In genomic region chr17:29346462-29346861, GRCh38 we compare ENCODE assay signal across 26 cellular contexts.
"Had no signal": no experiment of that assay in that cellular context is flagged by ENCODE, and none has a peak within 500 bp of the region (broad histone marks: within the 10 kb centered on the region; RNA-seq: fewer than 3 reads in every experiment).

No MANE protein-coding gene starts in this region.

- H2AFZ ChIP-seq: parathyroid adenoma had no signal

- H3K9me3 ChIP-seq: neutrophil, ovary, psoas muscle, right lobe of liver, sigmoid colon, stomach, thoracic aorta, thyroid gland, tibial nerve, upper lobe of right lung, uterus had no signal

- H3K4me3 ChIP-seq: ovary, psoas muscle, right lobe of liver, sigmoid colon, stomach, thoracic aorta, thyroid gland, tibial nerve, upper lobe of right lung, uterus had no signal

- H3K27ac ChIP-seq: neutrophil, ovary, parathyroid adenoma, psoas muscle, right lobe of liver, sigmoid colon, stomach, thoracic aorta, thyroid gland, tibial nerve, upper lobe of right lung, uterus had no signal

- DNase-seq: naive thymus-derived CD8-positive, alpha-beta T cell; nephron progenitor cell; nucleus accumbens; ovary; posterior cingulate gyrus; psoas muscle; right cardiac atrium; right lobe of liver; sigmoid colon; small intestine; stimulated activated CD4-positive, alpha-beta T cell treated with anti-CD3 and anti-CD28 coated beads, Interleukin-15, amount 100 ng/mL, for 24 hours; stimulated activated CD4-positive, alpha-beta T cell treated with anti-CD3 and anti-CD28 coated beads, Interleukin-2, amount 100 ng/mL, for 24 hours; stimulated activated CD4-positive, alpha-beta T cell treated with anti-CD3 and anti-CD28 coated beads, Interleukin-2, amount 100 ng/mL, for 48 hours; stimulated activated CD4-positive, alpha-beta T cell treated with anti-CD3 and anti-CD28 coated beads, Interleukin-4, amount 100 ng/mL, for 24 hours; stimulated activated naive B cell treated with anti-CD40 and anti-IgM and Interleukin-4, amounts not matched to agents 10 μg/mL and 1 μg/mL and 100 μg/mL, for 72 hours; stimulated activated naive CD4-positive, alpha-beta T cell treated with Interleukin-2 at 50 U/mL for 16 hours; stomach; thyroid gland; upper lobe of right lung; uterus had no signal

- H3K9ac ChIP-seq: parathyroid adenoma had no signal

- H3K36me3 ChIP-seq: neutrophil, ovary, right lobe of liver, sigmoid colon, stomach, thoracic aorta, thyroid gland, tibial nerve, upper lobe of right lung, uterus had no signal

- H3K4me1 ChIP-seq: psoas muscle, right lobe of liver, sigmoid colon, stomach, thyroid gland, tibial nerve, upper lobe of right lung, uterus had no signal

- H3K27me3 ChIP-seq: ovary, right lobe of liver, sigmoid colon, thyroid gland, upper lobe of right lung, uterus had no signal

- ATAC-seq: naive thymus-derived CD8-positive, alpha-beta T cell; natural killer cell treated with Interleukin-12 subunit alpha and Interleukin-12 subunit beta and Interleukin-15 and Interleukin-18, amount 100 ng/mL, for 72 hours; psoas muscle; right cardiac atrium; right lobe of liver; stimulated activated effector memory CD8-positive, alpha-beta T cell treated with anti-CD3 and anti-CD28 coated beads, Interleukin-12 subunit alpha, Interleukin-12 subunit beta, amount 100 ng/mL, for 72 hours; stimulated activated naive B cell treated with anti-CD40 and anti-IgM and Interleukin-4, amounts not matched to agents 10 μg/mL and 1 μg/mL and 100 μg/mL, for 72 hours; upper lobe of right lung had no signal

- FAIRE-seq: small intestine had no signal

- H3K79me2 ChIP-seq: parathyroid adenoma had no signal
